Comparison of ENCODE assay signal across 8 cellular contexts in the genomic region with DNA sequence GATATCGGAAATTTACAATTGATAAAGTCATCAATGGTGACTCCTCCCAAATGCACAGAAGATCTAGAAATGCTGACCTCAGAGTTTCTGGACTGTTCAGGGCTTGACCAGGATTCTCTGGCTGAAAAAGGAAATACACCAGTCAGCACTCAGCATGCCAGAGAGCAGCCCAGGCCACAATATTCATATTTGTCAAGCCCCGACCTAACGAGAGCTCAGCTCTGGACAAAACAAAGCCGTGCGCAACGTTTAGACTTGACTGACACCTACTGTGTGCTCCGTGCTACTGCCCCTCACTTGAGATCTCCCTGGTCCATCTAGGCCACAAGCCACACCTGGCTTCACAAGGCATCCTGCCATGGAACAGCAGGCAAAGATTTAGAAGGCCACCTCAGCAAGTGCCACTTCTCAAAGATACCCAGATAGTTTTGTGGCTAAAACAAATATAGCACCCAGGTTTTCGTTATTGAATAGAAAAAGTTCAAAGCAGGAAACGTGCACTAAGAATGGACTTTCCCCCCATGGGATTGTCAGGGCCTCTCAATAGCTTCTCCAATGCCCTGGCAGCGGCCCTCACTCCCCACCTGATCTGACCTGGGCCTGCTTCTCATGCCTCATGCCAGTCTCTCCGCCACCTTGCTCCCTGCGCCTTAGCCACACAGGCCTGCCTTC.
A peak's percentile ranks its signal among the peaks of the same experiment; 100 is the strongest.
DNase-seq lines count a peak whose midpoint lies in the region; ATAC-seq, FAIRE-seq and TF ChIP-seq lines count a peak whose summit lies in the region.

No MANE protein-coding gene starts in this region.

- no peak; the same call in 1 of the 2 replicates for TF ChIP-seq POLR2A in GM12891 (IDR thresholded peaks at IDR 0.05; ENCODE audit: low read depth, low read length)

- H3K27ac ChIP-seq in effector memory CD4-positive, alpha-beta T cell (ENCODE audit: insufficient read depth, low read length, poor library complexity, severe bottlenecking) = peak overlapping the region; percentile 67
- H3K27ac ChIP-seq in pancreas = peak overlapping the region; percentile 42 to 85 (median 74)

- H3K36me3 ChIP-seq in effector memory CD4-positive, alpha-beta T cell (ENCODE audit: control insufficient read depth, insufficient read depth, low read length) = peaks cover 5% of the 10 kb centered on the region
- H3K36me3 ChIP-seq in pancreas = no peaks in the 10 kb centered on the region

- no peaks in the 10 kb centered on the region for H3K27me3 ChIP-seq in effector memory CD4-positive, alpha-beta T cell (replicated peaks; ENCODE audit: control insufficient read depth, insufficient read depth, low read length, poor library complexity, severe bottlenecking)
- H3K27me3 ChIP-seq in pancreas = no peaks in the 10 kb centered on the region

- intact Hi-C loops in pancreas (cut with DNase I) = no loop called here

- FAIRE-seq in GM12891 (lab: Jason Lieb, UNC) (peak; percentile 81), pancreas (lab: Jason Lieb, UNC) (no peak)

- DNase-seq in GM12891 (ENCODE audit: insufficient read length, low spot score) (no peak), NCI-H774 (lab: John Stamatoyannopoulos, UW) (peak; percentile 14), pancreas (peak in 1 of 6 donors; percentile 62), hepatic stellate cell (ENCODE audit: low spot score) (no peak)
- peak in 2 of 3 donors; percentile 36 to 45 for DNase-seq in effector memory CD4-positive, alpha-beta T cell

- WGBS in pancreas, 2 donors = 30 to 37% methylated on average over 12 of the region's 12 CpGs

- no peak overlapping the region for H3K4me3 ChIP-seq in effector memory CD4-positive, alpha-beta T cell (ENCODE audit: insufficient read depth, low read depth, low read length, poor library complexity, severe bottlenecking)
- H3K4me3 ChIP-seq in pancreas = no peak overlapping the region

- peak; percentile 81 for ATAC-seq in GM21576 (IDR thresholded peaks at IDR 0.05; ENCODE audit: unreplicated experiment)
- peak; percentile 25 to 55 (median 49) for ATAC-seq in pancreas
- ATAC-seq in GM18498 (IDR thresholded peaks at IDR 0.05; ENCODE audit: unreplicated experiment) = no peak
- no peak for ATAC-seq in esophagus mucosa

- no peaks in the 10 kb centered on the region for H3K9me3 ChIP-seq in effector memory CD4-positive, alpha-beta T cell (ENCODE audit: control insufficient read depth, low read length)
- H3K9me3 ChIP-seq in pancreas = no peaks in the 10 kb centered on the region

- H3K4me1 ChIP-seq in effector memory CD4-positive, alpha-beta T cell (ENCODE audit: control insufficient read depth, insufficient read depth, low read length, poor library complexity, severe bottlenecking) = peaks cover 82% of the 10 kb centered on the region
- H3K4me1 ChIP-seq in pancreas = peaks cover 37 to 60% (median 55%) of the 10 kb centered on the region in 3 donors

- TF ChIP-seq CTCF in pancreas (IDR thresholded peaks at IDR 0.05) = no peak

TF ChIP-seq in GM12891, 5 proteins besides CTCF, POLR2A, EP300 and RAD21:
- TF ChIP-seq SPI1 (IDR thresholded peaks at IDR 0.05; ENCODE audit: low read depth, low read length) (no peak), POU2F2 (IDR thresholded peaks at IDR 0.05; ENCODE audit: low read depth, low read length) (peak; percentile 39; the same call in 1 of the 2 replicates), POLR2AphosphoS5 (IDR thresholded peaks at IDR 0.05; ENCODE audit: low read depth, low read length) (peak; percentile 18; the same call in 1 of the 2 replicates), TAF1 (IDR thresholded peaks at IDR 0.05; ENCODE audit: low read depth, low read length) (no peak)

Comparison
In these comparisons a context has a peak if more than half of its experiments do, and no peak if none do; other contexts are left out.
1. DNase-seq: peak in NCI-H774 (single experiment) and effector memory CD4-positive, alpha-beta T cell (2 of 3); none in GM12891 (single experiment) and hepatic stellate cell (single experiment).
2. ATAC-seq: peak in GM21576 (single experiment) and pancreas (4 of 4); none in GM18498 (single experiment) and esophagus mucosa (single experiment).